Comparison of ENCODE assay signal across 13 cellular contexts in the genomic region with DNA sequence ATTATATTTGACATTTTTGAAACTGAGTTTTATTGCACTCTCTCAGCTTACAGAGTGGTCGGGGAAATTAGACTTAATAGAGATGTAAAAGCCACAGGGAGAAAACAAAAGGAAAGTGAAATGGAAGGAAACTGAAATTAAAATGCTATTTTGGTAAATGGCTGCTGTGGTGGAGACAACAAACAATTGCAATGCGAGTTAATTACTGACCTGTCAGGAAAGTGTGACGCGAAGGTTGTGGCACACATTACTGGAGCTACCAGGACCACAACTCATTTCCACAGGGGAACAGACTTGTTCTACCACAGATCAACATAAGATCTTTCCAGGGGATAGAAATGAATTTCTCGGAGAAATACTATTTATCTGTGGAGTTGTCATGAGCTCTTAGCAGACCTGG. TPM values are rescaled to one million over a fixed set of nuclear protein-coding genes. Genes with fewer than 3 reads are reported as not detected.
DNase-seq lines count a peak whose midpoint lies in the region; ATAC-seq and TF ChIP-seq lines count a peak whose summit lies in the region.
"Had no signal": no experiment of that assay in that cellular context is flagged by ENCODE, and none has a peak within 500 bp of the region (broad histone marks: within the 10 kb centered on the region; RNA-seq: fewer than 3 reads in every experiment).

No MANE protein-coding gene starts in this region.

- TF ChIP-seq CTCF in CD4-positive, alpha-beta T cell (IDR thresholded peaks at IDR 0.05), result no peak
- TF ChIP-seq CTCF in WERI-Rb-1 (IDR thresholded peaks at IDR 0.05; ENCODE audit: low read depth, low read length), result no peak

- peak overlapping the region; percentile 83 for H3K27ac Mint-ChIP-seq in CD4-positive, alpha-beta T cell
- H3K27ac Mint-ChIP-seq in T-cell, result peak overlapping the region; percentile 75 to 95
- H3K27ac Mint-ChIP-seq: neural progenitor cell had no signal

- no peak overlapping the region for H3K4me3 ChIP-seq in WERI-Rb-1 (ENCODE audit: low read depth, low read length)
- H3K4me3 ChIP-seq: neural progenitor cell, Peyer's patch, thyroid gland had no signal

- H3K9me3 Mint-ChIP-seq in CD4-positive, alpha-beta T cell, result no peaks in the 10 kb centered on the region
- no peaks in the 10 kb centered on the region for H3K9me3 Mint-ChIP-seq in T-cell
- H3K9me3 Mint-ChIP-seq: neural progenitor cell had no signal

- peak overlapping the region; percentile 56 for H3K4me3 Mint-ChIP-seq in CD4-positive, alpha-beta T cell
- H3K4me3 Mint-ChIP-seq in T-cell, result peak overlapping the region in 2 of 3 donors; percentile 3 to 36
- H3K4me3 Mint-ChIP-seq: neural progenitor cell had no signal

- H3K27me3 ChIP-seq in CD4-positive, alpha-beta T cell (ENCODE audit: control insufficient read depth, insufficient read depth, low read length), result no peaks in the 10 kb centered on the region
- H3K27me3 ChIP-seq in WERI-Rb-1 (ENCODE audit: insufficient read depth, low read depth, severe bottlenecking), result no peaks in the 10 kb centered on the region
- H3K27me3 ChIP-seq: neural progenitor cell, Peyer's patch, thyroid gland had no signal

- peaks cover 93% of the 10 kb centered on the region for H3K4me1 Mint-ChIP-seq in CD4-positive, alpha-beta T cell (ENCODE audit: low read depth)
- H3K4me1 Mint-ChIP-seq in T-cell, result peaks cover 87 to 95% (median 89%) of the 10 kb centered on the region in 3 donors
- H3K4me1 Mint-ChIP-seq: neural progenitor cell had no signal

- no peak for DNase-seq in CD4-positive, alpha-beta T cell
- DNase-seq in T-cell (no peak), WERI-Rb-1 (no peak), D341Med (ENCODE audit: low spot score) (no peak), RPMI8226 (no peak)
- DNase-seq in stimulated activated CD8-positive, alpha-beta memory T cell treated with anti-CD3 and anti-CD28 coated beads, Interleukin-4, amount 100 ng/mL, for 48 hours, result no peak
- DNase-seq: NCI-H1694 treated with DMSO at 0.1 percent for 48 hours; Peyer's patch; stimulated activated CD4-positive, alpha-beta T cell treated with anti-CD3 and anti-CD28 coated beads, Interleukin-2, amount 100 ng/mL, for 48 hours; thyroid gland had no signal

- H3K36me3 Mint-ChIP-seq in CD4-positive, alpha-beta T cell (ENCODE audit: low read depth), result peaks cover 25% of the 10 kb centered on the region
- peaks cover 21% of the 10 kb centered on the region for H3K36me3 Mint-ChIP-seq in T-cell
- H3K36me3 Mint-ChIP-seq: neural progenitor cell had no signal

- no peaks in the 10 kb centered on the region for H3K9me3 ChIP-seq in CD4-positive, alpha-beta T cell (ENCODE audit: control insufficient read depth, low read length)
- no peaks in the 10 kb centered on the region for H3K9me3 ChIP-seq in WERI-Rb-1 (ENCODE audit: severe bottlenecking)
- H3K9me3 ChIP-seq: Peyer's patch, thyroid gland had no signal

- no peaks in the 10 kb centered on the region for H3K27me3 Mint-ChIP-seq in CD4-positive, alpha-beta T cell
- no peaks in the 10 kb centered on the region for H3K27me3 Mint-ChIP-seq in T-cell

- no peak overlapping the region for H3K27ac ChIP-seq in CD4-positive, alpha-beta T cell (ENCODE audit: low read depth, low read length)
- H3K27ac ChIP-seq in WERI-Rb-1, result no peak overlapping the region
- H3K27ac ChIP-seq: neural progenitor cell, thyroid gland had no signal

- CTCF ChIA-PET in CD4-positive, alpha-beta T cell (lab: Charles Lee), result interaction anchor here (0.7 to 1.4 kb wide), 4 partner anchors 21 to 39 kb away, joined by 3 to 5 read pairs (median 4); no protein-coding TSS in a partner anchor
- CTCF ChIA-PET in T-cell (lab: Charles Lee), result interaction anchor here (0.6 to 1.5 kb wide), 8 partner anchors 8 to 310 kb away, joined by 3 to 11 read pairs (median 3); no protein-coding TSS in a partner anchor

- POLR2A ChIA-PET in CD4-positive, alpha-beta T cell (lab: Charles Lee), result interaction anchor here (0.7 to 10.5 kb wide), 7 partner anchors 9 to 110 kb away, joined by 3 to 99 read pairs (median 7); partner anchors contain the start of gene ARHGAP15
- POLR2A ChIA-PET in T-cell (lab: Charles Lee), result interaction anchor here (0.6 to 1.3 kb wide), 4 partner anchors 11 to 21 kb away, joined by 3 to 4 read pairs (median 4); no protein-coding TSS in a partner anchor

- no peaks in the 10 kb centered on the region for H3K36me3 ChIP-seq in WERI-Rb-1
- H3K36me3 ChIP-seq: neural progenitor cell, Peyer's patch, thyroid gland had no signal

- intact Hi-C loops in CD4-positive, alpha-beta T cell (cut with DNase I, micrococcal nuclease), result loop anchor here in 1 of 2 experiments (2.0 kb wide), 1 partner anchor 16 kb away; no protein-coding TSS in a partner anchor

- ATAC-seq in CD4-positive, alpha-beta T cell (ENCODE audit: poor library complexity), result no peak
- ATAC-seq in GM18873 (IDR thresholded peaks at IDR 0.05; ENCODE audit: low FRiP score, unreplicated experiment) (peak; percentile 52), HG02852 (IDR thresholded peaks at IDR 0.05; ENCODE audit: unreplicated experiment) (peak; percentile 37), T-cell (replicated peaks in 1 of 4) (no peak)

RNA-seq across cellular contexts. Expression of gene ARHGAP15, which starts 19.5 kb away (rescaled TPM):
- 100 to 1,000 TPM; 158 to 165 TPM for total RNA-seq in CD4-positive, alpha-beta T cell
- 100 to 1,000 TPM; 154 to 271 (median 188) TPM for total RNA-seq in T-cell

Comparison
In these comparisons a context has a peak if more than half of its experiments do, and no peak if none do; other contexts are left out.
1. ATAC-seq: peak in GM18873 (single experiment) and HG02852 (single experiment); none in CD4-positive, alpha-beta T cell (single experiment) and T-cell (0 of 4).